In the genomic region with DNA sequence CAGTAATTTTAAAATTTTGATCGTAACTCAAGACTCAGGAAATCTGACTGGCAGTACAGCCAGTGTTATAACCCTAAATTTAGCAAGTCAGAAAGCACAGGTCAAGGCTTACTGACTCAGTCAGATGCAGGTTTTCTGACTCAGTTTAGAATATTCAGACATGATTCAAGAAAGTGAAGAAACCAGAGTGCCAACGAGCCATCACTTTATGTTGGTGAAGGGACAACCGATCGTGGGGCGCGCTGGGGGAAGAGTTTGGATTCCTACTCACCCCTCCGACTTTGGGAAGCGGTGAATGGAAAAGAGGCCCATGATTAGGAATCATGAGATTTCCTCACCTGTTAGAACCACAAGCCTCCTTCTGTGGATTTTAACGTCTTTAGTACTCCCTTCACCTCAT, we compare ENCODE assay signal across 8 cellular contexts. TPM values are rescaled to one million over a fixed set of nuclear protein-coding genes. Genes with fewer than 3 reads are reported as not detected.
A peak's percentile ranks its signal among the peaks of the same experiment; 100 is the strongest.
DNase-seq lines count a peak whose midpoint lies in the region; ATAC-seq and TF ChIP-seq lines count a peak whose summit lies in the region.

No MANE protein-coding gene starts in this region.

- 18 to 22% methylated on average over 9 of the region's 9 CpGs for WGBS in lower leg skin, 2 donors

- peak; percentile 60 for DNase-seq in activated CD8-positive, alpha-beta memory T cell treated with anti-CD3 and anti-CD28 coated beads, Interleukin-2, amount 50 U/mL, for 48 hours
- no peak for DNase-seq in activated CD8-positive, alpha-beta memory T cell treated with anti-CD3 and anti-CD28 coated beads for 24 hours
- DNase-seq in amniotic epithelial cell (ENCODE audit: low read depth) (peak; percentile 29), lower leg skin (ENCODE audit: low spot score in 2 of 2) (no peak), tibial artery (no peak), activated gamma-delta T cell (lab: John Stamatoyannopoulos, UW) (no peak), NCI-H748 treated with DMSO at 0.1 percent for 48 hours (lab: John Stamatoyannopoulos, UW) (no peak)

- no peak for ATAC-seq in HG02642 (IDR thresholded peaks at IDR 0.05; ENCODE audit: poor library complexity, unreplicated experiment)

- TF ChIP-seq CTCF in lower leg skin (IDR thresholded peaks at IDR 0.05): no peak
- TF ChIP-seq CTCF in tibial artery (IDR thresholded peaks at IDR 0.05): no peak

- H3K36me3 ChIP-seq in tibial artery: peaks cover 0 to 2% (median 0%) of the 10 kb centered on the region in 3 donors

- peaks cover 0 to 46% (median 21%) of the 10 kb centered on the region in 4 donors for H3K4me1 ChIP-seq in tibial artery

- no peak for TF ChIP-seq POLR2A in lower leg skin (IDR thresholded peaks at IDR 0.05)

- no peaks in the 10 kb centered on the region for H3K27me3 ChIP-seq in tibial artery

- H3K4me3 ChIP-seq in lower leg skin (ENCODE audit: low read depth, poor library complexity, severe bottlenecking): peak overlapping the region; percentile 83
- H3K4me3 ChIP-seq in tibial artery: peak overlapping the region; percentile 82 to 85

- intact Hi-C loops in lower leg skin (cut with DNase I; ENCODE audit: low total_unique reads) (no loop called here), tibial artery (cut with DNase I; ENCODE audit: low total_unique reads) (loop anchor here (2.0 kb wide), 1 partner anchor 55 kb away; a partner anchor contains a TSS)

- peak overlapping the region; percentile 88 to 90 for H3K27ac ChIP-seq in tibial artery

- no peaks in the 10 kb centered on the region for H3K9me3 ChIP-seq in tibial artery

RNA-seq across cellular contexts. Expression of a gene that starts 1.0 kb away (rescaled TPM):
- total RNA-seq in lower leg skin: 100 to 1,000 TPM in 1 of 4 donors, 10 to 100 TPM in 3; 59.8 to 120 (median 77.7) TPM

RNA-seq across cellular contexts. Expression of a gene that starts 54.8 kb away (rescaled TPM):
- 10 to 100 TPM; 26.1 to 32.1 (median 28.7) TPM for total RNA-seq in lower leg skin

Comparison
In these comparisons a context has a peak if more than half of its experiments do, and no peak if none do; other contexts are left out.
1. DNase-seq: peak in activated CD8-positive, alpha-beta memory T cell treated with anti-CD3 and anti-CD28 coated beads, Interleukin-2, amount 50 U/mL, for 48 hours (single experiment) and amniotic epithelial cell (single experiment); none in activated CD8-positive, alpha-beta memory T cell treated with anti-CD3 and anti-CD28 coated beads for 24 hours (single experiment), lower leg skin (0 of 2), tibial artery (0 of 2), activated gamma-delta T cell (single experiment) and NCI-H748 treated with DMSO at 0.1 percent for 48 hours (single experiment).